In the genomic region with DNA sequence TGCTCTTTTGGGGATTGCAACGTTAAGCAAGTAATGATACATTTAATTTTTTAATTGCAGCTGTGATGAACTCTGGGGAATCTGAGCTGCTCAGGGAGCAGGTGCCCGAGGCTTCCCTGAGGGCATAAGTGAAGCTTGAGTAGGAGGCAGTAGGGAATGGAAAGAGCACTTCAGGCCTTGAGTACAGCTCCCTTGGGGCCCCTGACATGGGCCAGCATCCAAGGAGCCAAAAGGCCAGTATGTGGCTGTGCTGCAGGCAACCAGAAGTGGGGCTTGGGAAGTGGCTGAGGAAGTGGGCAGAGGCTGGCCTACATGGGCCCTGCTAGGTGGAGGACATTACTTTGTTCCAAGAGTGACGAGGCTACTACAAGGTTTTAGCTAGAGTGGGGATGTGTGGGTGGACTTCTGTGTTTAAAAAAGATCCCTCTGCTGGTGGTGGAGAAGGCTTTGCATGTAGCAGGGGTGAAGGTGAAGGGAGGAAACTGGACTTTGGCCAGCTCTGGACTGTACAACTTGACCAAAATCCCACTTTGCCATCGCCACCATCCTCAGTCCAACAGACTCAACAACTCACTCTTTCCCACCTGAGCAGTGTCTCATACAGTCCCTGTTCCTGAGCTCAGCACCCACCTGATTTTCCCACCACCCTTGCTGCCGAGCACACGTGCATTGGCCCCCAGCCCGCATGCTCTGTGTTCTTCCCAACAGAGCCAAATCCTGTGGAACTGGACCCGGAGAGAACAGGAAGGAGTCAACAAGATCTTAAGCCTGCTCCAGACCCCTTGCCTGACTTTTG, we compare ENCODE assay signal across 1 cellular context.
TF ChIP-seq lines count a peak whose summit lies in the region.

No MANE protein-coding gene starts in this region.

TF ChIP-seq in HEK293, 187 proteins besides CTCF, POLR2A, EP300 and RAD21 (continued from another document):
- TF ChIP-seq ZFHX2 (tag by site-specific recombination; conservative IDR thresholded peaks at IDR 0.05) = peak; percentile 8; the same call in 1 of the 2 replicates
- no peak for TF ChIP-seq ZNF114 (tag by site-specific recombination; IDR thresholded peaks at IDR 0.05)
- TF ChIP-seq KLF10 (tag by site-specific recombination; IDR thresholded peaks at IDR 0.05) = no peak
